In the genomic region with DNA sequence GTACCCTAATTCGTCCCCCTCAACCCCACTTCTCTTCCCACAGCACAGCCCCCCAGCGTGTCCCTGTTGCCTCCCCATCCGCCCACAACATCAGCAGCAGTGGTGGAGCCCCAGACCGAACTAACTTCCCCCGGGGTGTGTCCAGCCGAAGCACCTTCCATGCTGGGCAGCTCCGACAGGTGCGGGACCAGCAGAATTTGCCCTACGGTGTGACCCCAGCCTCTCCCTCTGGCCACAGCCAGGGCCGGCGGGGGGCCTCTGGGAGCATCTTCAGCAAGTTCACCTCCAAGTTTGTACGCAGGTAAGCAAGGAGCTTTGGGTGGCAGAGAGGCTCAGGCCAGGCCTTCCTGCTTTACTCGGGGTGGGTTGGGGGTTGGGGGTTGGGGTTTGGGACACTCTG, we compare ENCODE assay signal across 27 cellular contexts. TPM values are rescaled to one million over a fixed set of nuclear protein-coding genes. Genes with fewer than 3 reads are reported as not detected.
"Had no signal": no experiment of that assay in that cellular context is flagged by ENCODE, and none has a peak within 500 bp of the region (broad histone marks: within the 10 kb centered on the region; RNA-seq: fewer than 3 reads in every experiment).

No MANE protein-coding gene starts in this region.

- H3K4me2 ChIP-seq: hepatocyte had no signal

- H3K27me3 ChIP-seq: breast epithelium, hepatocyte, left lung, neutrophil, ovary, suprapubic skin, upper lobe of left lung had no signal

- H3K9me3 ChIP-seq: breast epithelium, left lung, neutrophil, ovary, prostate gland, suprapubic skin, upper lobe of left lung had no signal

- H3K4me1 ChIP-seq: breast epithelium, prostate gland had no signal

- ATAC-seq: activated naive CD4-positive, alpha-beta T cell treated with anti-CD3 and anti-CD28 coated beads, Interleukin-2, amount 50 U/mL, for 72 hours; activated T-helper 17 cell treated with anti-CD3 and anti-CD28 coated beads, Interleukin-2, amount 50 U/mL, for 72 hours; esophagus mucosa; left lung; natural killer cell had no signal

- FAIRE-seq: astrocyte, TTC549 had no signal

- H3K4me3 ChIP-seq: breast epithelium, hepatocyte, left lung, ovary, prostate gland, suprapubic skin, upper lobe of left lung had no signal

- DNase-seq: activated CD4-positive, alpha-beta T cell treated with anti-CD3 and anti-CD28 coated beads, Interleukin-2, amount 50 U/mL, for 4 hours; activated CD8-positive, alpha-beta memory T cell treated with anti-CD3 and anti-CD28 coated beads for 24 hours; activated CD8-positive, alpha-beta memory T cell treated with anti-CD3 and anti-CD28 coated beads, Interleukin-2, amount 50 U/mL, for 4 hours; activated T-cell treated with anti-CD3 and anti-CD28 coated beads, Interleukin-2, amount 50 U/mL, for 24 hours; dermis blood vessel endothelial cell; effector memory CD4-positive, alpha-beta T cell; foreskin melanocyte; glutamatergic neuron; kidney glomerular epithelial cell; left lung; mammary epithelial cell; midbrain; natural killer cell; ovary; stimulated activated CD4-positive, alpha-beta T cell treated with anti-CD3 and anti-CD28 coated beads, Interleukin-4, amount 100 ng/mL, for 24 hours; T-helper 1 cell; upper lobe of left lung had no signal

- H3K36me3 ChIP-seq: ovary had no signal

- H3K27ac ChIP-seq: breast epithelium, hepatocyte, left lung, neutrophil, ovary, prostate gland, suprapubic skin, upper lobe of left lung had no signal

- H2AFZ ChIP-seq: hepatocyte had no signal

RNA-seq across cellular contexts. Expression of a gene that starts 12.2 kb away (rescaled TPM):
- total RNA-seq: natural killer cell had no signal
